In the genomic region with DNA sequence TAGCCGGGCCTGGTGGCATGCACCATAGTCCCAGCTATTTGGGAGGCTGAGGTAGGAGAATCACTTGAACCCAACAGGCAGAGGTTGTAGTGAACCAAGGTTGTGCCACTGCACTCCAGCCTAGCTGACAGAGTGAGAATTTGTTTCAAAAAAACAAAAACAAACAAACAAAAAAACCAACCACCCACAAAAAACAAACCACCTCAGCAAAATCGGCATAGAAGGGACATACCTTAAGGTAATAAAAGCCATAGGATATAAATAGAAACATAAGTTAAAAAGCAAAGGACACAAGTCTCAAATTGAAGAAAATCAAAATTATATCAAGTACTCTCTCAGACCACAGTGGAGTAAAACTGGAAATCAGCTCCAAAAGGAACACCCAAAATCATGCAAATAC, we compare ENCODE assay signal across 35 cellular contexts. TPM values are rescaled to one million over a fixed set of nuclear protein-coding genes. Genes with fewer than 3 reads are reported as not detected.
"Had no signal": no experiment of that assay in that cellular context is flagged by ENCODE, and none has a peak within 500 bp of the region (broad histone marks: within the 10 kb centered on the region; RNA-seq: fewer than 3 reads in every experiment).

No MANE protein-coding gene starts in this region.

- H3K9me3 Mint-ChIP-seq: natural killer cell; stimulated activated memory B cell treated with anti-CD40 and anti-IgM and Interleukin-4, amounts not matched to agents 10 μg/mL and 1 μg/mL and 100 μg/mL, for 72 hours; stimulated activated naive CD8-positive, alpha-beta T cell treated with anti-CD3 and anti-CD28 coated beads, Interleukin-15, Interleukin-2, amounts not matched to agents 100 ng/mL and 50 ng/mL, for 24 hours had no signal

- H3K4me3 ChIP-seq: neural progenitor cell, ovary, psoas muscle, skin epidermis, smooth muscle cell, spleen, stomach, thoracic aorta, thyroid gland, tibial nerve, upper lobe of left lung, uterus had no signal

- H3K27me3 ChIP-seq: neural progenitor cell, ovary, thyroid gland, tibial nerve, upper lobe of left lung, uterus had no signal

- ATAC-seq: naive thymus-derived CD4-positive, alpha-beta T cell; natural killer cell; psoas muscle; right cardiac atrium; sciatic nerve; stimulated activated memory B cell treated with anti-CD40 and anti-IgM and Interleukin-4, amounts not matched to agents 10 μg/mL and 1 μg/mL and 100 μg/mL, for 72 hours had no signal

- H3K79me2 ChIP-seq: parathyroid adenoma had no signal

- DNase-seq: naive thymus-derived CD4-positive, alpha-beta T cell; natural killer cell; occipital lobe; ovary; posterior cingulate gyrus; psoas muscle; right cardiac atrium; spleen; stimulated activated CD4-positive, alpha-beta T cell treated with anti-CD3 and anti-CD28 coated beads, Interleukin-12 subunit alpha, Interleukin-12 subunit beta, amount 100 ng/mL, for 4 hours; stimulated activated CD4-positive, alpha-beta T cell treated with anti-CD3 and anti-CD28 coated beads, Interleukin-1b, Interleukin-23, amount 100 ng/mL, for 48 hours; stimulated activated CD4-positive, alpha-beta T cell treated with anti-CD3 and anti-CD28 coated beads, Interleukin-4, amount 100 ng/mL, for 1 hour; stimulated activated CD4-positive, alpha-beta T cell treated with anti-CD3 and anti-CD28 coated beads, Interleukin-4, amount 100 ng/mL, for 4 hours; stimulated activated CD8-positive, alpha-beta memory T cell treated with anti-CD3 and anti-CD28 coated beads, Interleukin-4, amount 100 ng/mL, for 48 hours; stimulated activated naive CD4-positive, alpha-beta T cell treated with Interleukin-2 at 50 U/mL for 16 hours; stomach; thyroid gland; trophoblast cell; upper lobe of left lung; uterus had no signal

- H2AFZ ChIP-seq: neural progenitor cell, parathyroid adenoma had no signal

- H3K9me3 ChIP-seq: ovary, psoas muscle, spleen, stomach, thoracic aorta, thyroid gland, tibial nerve, upper lobe of left lung, uterus had no signal

- H3K27ac ChIP-seq: neural progenitor cell, ovary, parathyroid adenoma, psoas muscle, skin epidermis, spleen, stomach, thoracic aorta, thyroid gland, tibial nerve, upper lobe of left lung, uterus had no signal

- H3K27ac Mint-ChIP-seq: naive thymus-derived CD4-positive, alpha-beta T cell; natural killer cell; nephron; neural progenitor cell; progenitor cell of endocrine pancreas; stimulated activated memory B cell treated with anti-CD40 and anti-IgM and Interleukin-4, amounts not matched to agents 10 μg/mL and 1 μg/mL and 100 μg/mL, for 72 hours; stimulated activated naive CD8-positive, alpha-beta T cell treated with anti-CD3 and anti-CD28 coated beads, Interleukin-15, Interleukin-2, amounts not matched to agents 100 ng/mL and 50 ng/mL, for 24 hours had no signal

- H3K4me1 Mint-ChIP-seq: naive thymus-derived CD4-positive, alpha-beta T cell; natural killer cell; nephron; neural progenitor cell; stimulated activated memory B cell treated with anti-CD40 and anti-IgM and Interleukin-4, amounts not matched to agents 10 μg/mL and 1 μg/mL and 100 μg/mL, for 72 hours had no signal

- H3K9ac ChIP-seq: neural progenitor cell, parathyroid adenoma had no signal

- H3K27me3 Mint-ChIP-seq: progenitor cell of endocrine pancreas had no signal

- H3K4me3 Mint-ChIP-seq: naive thymus-derived CD4-positive, alpha-beta T cell; natural killer cell; nephron; neural progenitor cell; stimulated activated memory B cell treated with anti-CD40 and anti-IgM and Interleukin-4, amounts not matched to agents 10 μg/mL and 1 μg/mL and 100 μg/mL, for 72 hours; stimulated activated naive CD8-positive, alpha-beta T cell treated with anti-CD3 and anti-CD28 coated beads, Interleukin-15, Interleukin-2, amounts not matched to agents 100 ng/mL and 50 ng/mL, for 24 hours had no signal

- H3K36me3 ChIP-seq: neural progenitor cell, ovary, spleen, stomach, thoracic aorta, thyroid gland, tibial nerve, upper lobe of left lung, uterus had no signal

- H3K36me3 Mint-ChIP-seq: naive thymus-derived CD4-positive, alpha-beta T cell; natural killer cell; neural progenitor cell; stimulated activated memory B cell treated with anti-CD40 and anti-IgM and Interleukin-4, amounts not matched to agents 10 μg/mL and 1 μg/mL and 100 μg/mL, for 72 hours had no signal

- H3K4me1 ChIP-seq: neural progenitor cell, parathyroid adenoma, psoas muscle, spleen, stomach, thyroid gland, tibial nerve, upper lobe of left lung, uterus had no signal

- H3K4me2 ChIP-seq: neural progenitor cell, smooth muscle cell had no signal

RNA-seq across cellular contexts. Expression of gene PIWIL3, which starts 33.2 kb away (rescaled TPM):
- total RNA-seq: naive thymus-derived CD4-positive, alpha-beta T cell; natural killer cell; osteoblast; progenitor cell of endocrine pancreas; psoas muscle; renal cortical epithelial cell; right cardiac atrium; sciatic nerve; spleen; stomach; subcutaneous adipose tissue; temporal lobe; thoracic aorta; thyroid gland; tibial nerve; upper lobe of left lung; ureter; uterus had no signal
- polyA plus RNA-seq: naive thymus-derived CD4-positive, alpha-beta T cell; psoas muscle; right cardiac atrium; smooth muscle cell; spleen; stomach had no signal
